Comparison of ENCODE assay signal across 3 cellular contexts in the genomic region with DNA sequence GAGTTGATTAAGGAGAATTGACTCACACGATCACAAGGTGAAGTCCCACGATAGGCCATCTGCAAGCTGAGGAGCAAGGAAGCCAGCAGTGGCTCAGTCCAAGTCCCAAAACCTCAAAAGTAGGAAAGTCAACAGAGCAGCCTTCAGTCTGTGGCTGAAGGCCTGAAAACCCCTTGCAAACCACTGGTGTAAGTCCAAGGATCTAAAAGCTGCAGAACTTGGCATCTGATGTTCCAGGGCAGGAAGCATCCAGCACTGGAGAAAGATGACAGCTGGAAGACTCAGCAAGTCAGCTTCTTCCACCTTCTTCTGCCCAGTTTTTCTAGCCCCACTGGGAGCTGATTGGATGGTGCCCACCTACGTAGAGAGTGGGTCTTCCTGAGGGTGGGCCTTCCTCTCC. TPM values are rescaled to one million over a fixed set of nuclear protein-coding genes. Genes with fewer than 3 reads are reported as not detected.
"Had no signal": no experiment of that assay in that cellular context is flagged by ENCODE, and none has a peak within 500 bp of the region (broad histone marks: within the 10 kb centered on the region; RNA-seq: fewer than 3 reads in every experiment).

No MANE protein-coding gene starts in this region.

RNA-seq across cellular contexts. Expression of a gene that starts 33.4 kb away (rescaled TPM):
- total RNA-seq: HT-29, HT1080, IMR-90 had no signal
